ENCODE assay signal across 8 cellular contexts in the genomic region with DNA sequence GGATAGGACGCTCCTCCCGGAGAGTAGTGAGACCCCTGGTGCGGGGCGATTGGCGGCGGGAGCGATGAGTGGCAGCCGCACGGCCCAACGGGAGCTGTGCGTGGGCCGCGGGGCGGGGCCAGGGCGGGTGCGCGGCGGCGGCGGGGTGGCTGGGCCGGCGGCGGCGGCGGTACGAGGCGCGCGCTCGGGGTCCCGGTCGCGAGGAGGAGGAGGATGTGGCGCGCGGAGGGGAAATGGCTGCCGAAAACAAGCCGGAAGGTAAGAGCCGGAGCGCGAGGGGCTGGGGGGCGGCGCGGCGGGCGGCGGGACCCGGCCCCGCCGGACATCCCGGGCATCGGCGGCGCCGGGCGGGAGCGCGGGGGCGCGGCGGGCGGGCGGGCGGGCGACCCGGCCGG. TPM values are rescaled to one million over a fixed set of nuclear protein-coding genes. Genes with fewer than 3 reads are reported as not detected.
A peak's percentile ranks its signal among the peaks of the same experiment; 100 is the strongest.
DNase-seq lines count a peak whose midpoint lies in the region; ATAC-seq and TF ChIP-seq lines count a peak whose summit lies in the region.

A gene with protein sequence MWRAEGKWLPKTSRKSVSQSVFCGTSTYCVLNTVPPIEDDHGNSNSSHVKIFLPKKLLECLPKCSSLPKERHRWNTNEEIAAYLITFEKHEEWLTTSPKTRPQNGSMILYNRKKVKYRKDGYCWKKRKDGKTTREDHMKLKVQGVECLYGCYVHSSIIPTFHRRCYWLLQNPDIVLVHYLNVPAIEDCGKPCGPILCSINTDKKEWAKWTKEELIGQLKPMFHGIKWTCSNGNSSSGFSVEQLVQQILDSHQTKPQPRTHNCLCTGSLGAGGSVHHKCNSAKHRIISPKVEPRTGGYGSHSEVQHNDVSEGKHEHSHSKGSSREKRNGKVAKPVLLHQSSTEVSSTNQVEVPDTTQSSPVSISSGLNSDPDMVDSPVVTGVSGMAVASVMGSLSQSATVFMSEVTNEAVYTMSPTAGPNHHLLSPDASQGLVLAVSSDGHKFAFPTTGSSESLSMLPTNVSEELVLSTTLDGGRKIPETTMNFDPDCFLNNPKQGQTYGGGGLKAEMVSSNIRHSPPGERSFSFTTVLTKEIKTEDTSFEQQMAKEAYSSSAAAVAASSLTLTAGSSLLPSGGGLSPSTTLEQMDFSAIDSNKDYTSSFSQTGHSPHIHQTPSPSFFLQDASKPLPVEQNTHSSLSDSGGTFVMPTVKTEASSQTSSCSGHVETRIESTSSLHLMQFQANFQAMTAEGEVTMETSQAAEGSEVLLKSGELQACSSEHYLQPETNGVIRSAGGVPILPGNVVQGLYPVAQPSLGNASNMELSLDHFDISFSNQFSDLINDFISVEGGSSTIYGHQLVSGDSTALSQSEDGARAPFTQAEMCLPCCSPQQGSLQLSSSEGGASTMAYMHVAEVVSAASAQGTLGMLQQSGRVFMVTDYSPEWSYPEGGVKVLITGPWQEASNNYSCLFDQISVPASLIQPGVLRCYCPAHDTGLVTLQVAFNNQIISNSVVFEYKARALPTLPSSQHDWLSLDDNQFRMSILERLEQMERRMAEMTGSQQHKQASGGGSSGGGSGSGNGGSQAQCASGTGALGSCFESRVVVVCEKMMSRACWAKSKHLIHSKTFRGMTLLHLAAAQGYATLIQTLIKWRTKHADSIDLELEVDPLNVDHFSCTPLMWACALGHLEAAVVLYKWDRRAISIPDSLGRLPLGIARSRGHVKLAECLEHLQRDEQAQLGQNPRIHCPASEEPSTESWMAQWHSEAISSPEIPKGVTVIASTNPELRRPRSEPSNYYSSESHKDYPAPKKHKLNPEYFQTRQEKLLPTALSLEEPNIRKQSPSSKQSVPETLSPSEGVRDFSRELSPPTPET (N-terminal part only) (plus strand): TSS at position 137 of the 395 bp plus-strand sequence. CDS start 77 bp downstream, at position 214.

- H3K4me3 Mint-ChIP-seq in Caco-2 (ENCODE audit: unreplicated experiment): peak within 1 kb of the TSS; percentile 100

- no peaks in the 10 kb centered on the region for H3K9me3 ChIP-seq in Caco-2
- H3K9me3 ChIP-seq in HEK293 (ENCODE audit: control insufficient read depth, insufficient read depth, low read depth, low read length): no peaks in the 10 kb centered on the region
- no peaks in the 10 kb centered on the region for H3K9me3 ChIP-seq in SJSA1 (replicated peaks)
- H3K9me3 ChIP-seq in neuron (ENCODE audit: low read length): peaks cover 2% of the 10 kb centered on the region

- H3K27ac ChIP-seq in HEK293 (ENCODE audit: extremely low read depth, low read depth, low read length) (peak within 1 kb of the TSS; percentile 92), SJSA1 (peak within 1 kb of the TSS; percentile 98)

- ATAC-seq in esophagus mucosa (no peak), GM18517 (IDR thresholded peaks at IDR 0.05; ENCODE audit: unreplicated experiment) (no peak)

- peak within 1 kb of the TSS; percentile 97 for H3K27ac Mint-ChIP-seq in Caco-2 (ENCODE audit: unreplicated experiment)

- H3K36me3 ChIP-seq in Caco-2 (ENCODE audit: control insufficient read depth, insufficient read depth, low read length) (no peaks in the 10 kb centered on the region; the same call in 1 of the 2 replicates), HEK293 (ENCODE audit: control insufficient read depth in 2 of 2, insufficient read depth in 1 of 2, low read length in 2 of 2) (peaks cover 0 to 10% of the 10 kb centered on the region in 2 experiments; a peak in 2 of 3 replicates), SJSA1 (peaks cover 10% of the 10 kb centered on the region), neuron (ENCODE audit: insufficient read depth, low read length) (no peaks in the 10 kb centered on the region)

- H3K27me3 Mint-ChIP-seq in Caco-2 (ENCODE audit: insufficient read depth, unreplicated experiment): no peaks in the 10 kb centered on the region

- peaks cover 20% of the 10 kb centered on the region for H3K36me3 Mint-ChIP-seq in Caco-2 (ENCODE audit: insufficient read depth, unreplicated experiment)

- intact Hi-C loops in Caco-2 (cut with micrococcal nuclease; ENCODE audit: unreplicated experiment): loop anchor here (2.0 to 10.0 kb wide), 2 partner anchors 59 to 429 kb away; no protein-coding TSS in a partner anchor

- no peaks in the 10 kb centered on the region for H3K9me3 Mint-ChIP-seq in Caco-2 (ENCODE audit: unreplicated experiment)

- TF ChIP-seq CTCF in Caco-2 (IDR thresholded peaks at IDR 0.05; ENCODE audit: insufficient read depth in 1 of 2, low read depth in 1 of 2, low read length in 1 of 2, severe bottlenecking in 1 of 2, unreplicated experiment in 1 of 2): no peak
- TF ChIP-seq CTCF in HEK293 (tag by site-specific recombination; IDR thresholded peaks at IDR 0.05): no peak

- DNase-seq in Caco-2 (no peak), SJSA1 (ENCODE audit: low read depth in 1 of 2, low spot score in 2 of 2) (no peak), cerebellar nuclear complex (lab: John Stamatoyannopoulos, UW) (no peak), SIG-M5 treated with dmso at 0.1 percent for 504 hours (lab: John Stamatoyannopoulos, UW; ENCODE audit: unreplicated experiment) (no peak)

- H3K4me1 ChIP-seq in Caco-2: 0 out of 2 replicates have a peak, but pooled peaks cover 5% of the 10 kb centered on the region
- H3K4me1 ChIP-seq in HEK293 (ENCODE audit: control insufficient read depth, insufficient read depth, low read length): no peaks in the 10 kb centered on the region
- peaks cover 23% of the 10 kb centered on the region for H3K4me1 ChIP-seq in SJSA1 (replicated peaks)
- peaks cover 20% of the 10 kb centered on the region for H3K4me1 ChIP-seq in neuron (ENCODE audit: insufficient read depth, low read length)

- CTCF ChIA-PET in Caco-2 (lab: Charles Lee) (interaction anchor here (0.6 to 1.4 kb wide), 7 partner anchors 63 to 285 kb away, joined by 3 to 9 read pairs (median 4); partner anchors contain the start of gene DNAJC11), HEK293 (lab: Yijun Ruan, JAX) (interaction anchor here (0.6 to 1.6 kb wide), 6 partner anchors 12 to 299 kb away, joined by 3 to 7 read pairs (median 4); partner anchors contain the start of gene PLEKHG5)

- BruUV-seq in Caco-2 (replicated peaks; lab: Mats Ljungman, UMichigan): no TSS peak

- POLR2A ChIA-PET in Caco-2 (lab: Charles Lee) (interaction anchor here (0.6 to 1.8 kb wide), 10 partner anchors 11 to 1841 kb away, joined by 3 to 15 read pairs (median 3); partner anchors contain the start of genes DNAJC11 and THAP3), HEK293 (lab: Yijun Ruan, JAX) (interaction anchor here (0.6 to 2.2 kb wide), 19 partner anchors 10 to 515 kb away, joined by 3 to 10 read pairs (median 3); partner anchors contain the start of gene DNAJC11)

- H3K4me1 Mint-ChIP-seq in Caco-2 (ENCODE audit: low read depth, unreplicated experiment): peaks cover 28% of the 10 kb centered on the region

- H3K27me3 ChIP-seq in Caco-2 (replicated peaks; ENCODE audit: control insufficient read depth, insufficient read depth, low read length): no peaks in the 10 kb centered on the region
- H3K27me3 ChIP-seq in SJSA1 (replicated peaks): no peaks in the 10 kb centered on the region
- H3K27me3 ChIP-seq in neuron (ENCODE audit: insufficient read depth, low read length): no peaks in the 10 kb centered on the region

- peak within 1 kb of the TSS; percentile 58 for H3K4me3 ChIP-seq in Caco-2 (ENCODE audit: low read depth, low read length)
- H3K4me3 ChIP-seq in HEK293 (ENCODE audit: low read depth, low read length): peak within 1 kb of the TSS; percentile 77
- H3K4me3 ChIP-seq in SJSA1: peak within 1 kb of the TSS; percentile 90
- peak within 1 kb of the TSS; percentile 83 for H3K4me3 ChIP-seq in neuron (ENCODE audit: low read length)

- peak within 1 kb of the TSS; percentile 87 for H2AFZ ChIP-seq in neuron (ENCODE audit: low read depth, low read length)

TF ChIP-seq in HEK293, 187 proteins besides CTCF, POLR2A, EP300 and RAD21:
- TF ChIP-seq MZF1 (tag by site-specific recombination; IDR thresholded peaks at IDR 0.05; ENCODE audit: borderline replicate concordance) (no peak), ZNF677 (tag by site-specific recombination; IDR thresholded peaks at IDR 0.05) (no peak; the same call in 1 of the 2 replicates), PBX3 (CRISPR knock-in tag; IDR thresholded peaks at IDR 0.05) (peak; percentile 79; the same call in 1 of the 2 replicates), ZEB2 (tag by site-specific recombination; IDR thresholded peaks at IDR 0.05) (no peak)

RNA-seq across cellular contexts. Expression of the gene that starts here (rescaled TPM):
- total RNA-seq in Caco-2 (2022): 60.0 and 61.4 TPM in 2 replicates
- total RNA-seq in SJSA1 (2014; rRNA removed; shearing (Covaris generic)): 136 and 171 TPM in 2 replicates
- 34.4 TPM for total RNA-seq in esophagus mucosa
